16 cellular contexts compared by ENCODE assay signal in genomic region chr11:68819362-68819761, GRCh38. TPM values are rescaled to one million over a fixed set of nuclear protein-coding genes. Genes with fewer than 3 reads are reported as not detected.
DNase-seq lines count a peak whose midpoint lies in the region; ATAC-seq and TF ChIP-seq lines count a peak whose summit lies in the region.
"Had no signal": no experiment of that assay in that cellular context is flagged by ENCODE, and none has a peak within 500 bp of the region (broad histone marks: within the 10 kb centered on the region; RNA-seq: fewer than 3 reads in every experiment).

No MANE protein-coding gene starts in this region.

- H3K27ac Mint-ChIP-seq in CD4-positive, alpha-beta T cell, result peak overlapping the region; percentile 47
- H3K27ac Mint-ChIP-seq: GM23338 had no signal

- CTCF ChIA-PET in CD4-positive, alpha-beta T cell (lab: Charles Lee), result interaction anchor here (2.0 kb wide), 1 partner anchor 25 kb away, joined by 6 read pairs; no protein-coding TSS in a partner anchor

- H3K27me3 Mint-ChIP-seq in CD4-positive, alpha-beta T cell, result no peaks in the 10 kb centered on the region
- H3K27me3 Mint-ChIP-seq: CD4-positive, alpha-beta memory T cell had no signal

- no peaks in the 10 kb centered on the region for H3K27me3 ChIP-seq in BLaER1
- H3K27me3 ChIP-seq in CD4-positive, alpha-beta T cell (ENCODE audit: control insufficient read depth, insufficient read depth, low read length), result no peaks in the 10 kb centered on the region
- no peaks in the 10 kb centered on the region for H3K27me3 ChIP-seq in ascending aorta
- H3K27me3 ChIP-seq in lower lobe of right lung (ENCODE audit: low read depth), result no peaks in the 10 kb centered on the region

- H3K4me3 Mint-ChIP-seq in CD4-positive, alpha-beta T cell, result no peak overlapping the region
- H3K4me3 Mint-ChIP-seq: CD4-positive, alpha-beta memory T cell; GM23338 had no signal

- H3K36me3 ChIP-seq in BLaER1 (peaks cover 28% of the 10 kb centered on the region), ascending aorta (peaks cover 10 to 28% of the 10 kb centered on the region in 2 donors), lower lobe of right lung (peaks cover 16% of the 10 kb centered on the region)

- H3K4me1 ChIP-seq in BLaER1 (peaks cover 95% of the 10 kb centered on the region), ascending aorta (no peaks in the 10 kb centered on the region), lower lobe of right lung (no peaks in the 10 kb centered on the region)

- H3K9me3 ChIP-seq in BLaER1, result no peaks in the 10 kb centered on the region
- H3K9me3 ChIP-seq in CD4-positive, alpha-beta T cell (ENCODE audit: control insufficient read depth, low read length), result no peaks in the 10 kb centered on the region
- H3K9me3 ChIP-seq in ascending aorta, result no peaks in the 10 kb centered on the region
- no peaks in the 10 kb centered on the region for H3K9me3 ChIP-seq in lower lobe of right lung

- H3K4me3 ChIP-seq in BLaER1 (no peak overlapping the region), ascending aorta (no peak overlapping the region), lower lobe of right lung (no peak overlapping the region)
- H3K4me3 ChIP-seq: GM23338 had no signal

- TF ChIP-seq CTCF in CD4-positive, alpha-beta T cell (IDR thresholded peaks at IDR 0.05), result no peak
- TF ChIP-seq CTCF in VCaP (conservative IDR thresholded peaks at IDR 0.05) (no peak), ascending aorta (IDR thresholded peaks at IDR 0.05) (no peak), lower lobe of right lung (IDR thresholded peaks at IDR 0.05) (no peak)

- H4K20me1 ChIP-seq in BLaER1, result peaks cover 84% of the 10 kb centered on the region

- H3K4me1 Mint-ChIP-seq in CD4-positive, alpha-beta T cell (ENCODE audit: low read depth), result peaks cover 31% of the 10 kb centered on the region

- no peak for ATAC-seq in CD4-positive, alpha-beta T cell (ENCODE audit: poor library complexity)
- ATAC-seq in lower lobe of right lung, result no peak
- ATAC-seq: GM23338 had no signal

- DNase-seq in CD4-positive, alpha-beta T cell, result no peak
- DNase-seq in NCI-H2227 treated with DMSO at 0.1 percent for 48 hours (lab: John Stamatoyannopoulos, UW), result peak; percentile 43
- DNase-seq in activated naive CD4-positive, alpha-beta T cell (lab: John Stamatoyannopoulos, UW), result no peak
- DNase-seq in ascending aorta (ENCODE audit: low spot score in 2 of 2), result no peak
- no peak for DNase-seq in inferior parietal cortex (ENCODE audit: extremely low spot score)
- DNase-seq in lower lobe of right lung, result no peak
- DNase-seq: C1 segment of cervical spinal cord; CD4-positive, alpha-beta memory T cell; COR-L47; DMS153; DMS79 treated with DMSO at 0.1 percent for 48 hours; EL; H7 had no signal

- peak overlapping the region; percentile 29 for H3K4me2 ChIP-seq in BLaER1
- H3K4me2 ChIP-seq: GM23338 had no signal

- no peaks in the 10 kb centered on the region for H3K9me3 Mint-ChIP-seq in CD4-positive, alpha-beta T cell
- H3K9me3 Mint-ChIP-seq: CD4-positive, alpha-beta memory T cell; GM23338 had no signal

- H3K36me3 Mint-ChIP-seq in CD4-positive, alpha-beta T cell (ENCODE audit: low read depth), result peaks cover 12% of the 10 kb centered on the region

- no peak overlapping the region for H3K27ac ChIP-seq in BLaER1
- no peak overlapping the region for H3K27ac ChIP-seq in CD4-positive, alpha-beta T cell (ENCODE audit: low read depth, low read length)
- H3K27ac ChIP-seq in VCaP, result peak overlapping the region; percentile 48
- no peak overlapping the region for H3K27ac ChIP-seq in ascending aorta
- no peak overlapping the region for H3K27ac ChIP-seq in lower lobe of right lung

- POLR2A ChIA-PET in CD4-positive, alpha-beta T cell (lab: Charles Lee), result no interaction called here

- intact Hi-C loops in CD4-positive, alpha-beta T cell (cut with DNase I, micrococcal nuclease), result loop anchor here in 1 of 2 experiments (5.0 kb wide), 1 partner anchor 33 kb away; no protein-coding TSS in a partner anchor
- intact Hi-C loops in ascending aorta (cut with DNase I), result no loop called here
- intact Hi-C loops in lower lobe of right lung (cut with DNase I), result no loop called here

- H3K9ac ChIP-seq in BLaER1, result no peak overlapping the region

RNA-seq across cellular contexts. Expression of gene CPT1A, which starts 22.4 kb away (rescaled TPM):
- total RNA-seq in CD4-positive, alpha-beta T cell, result 10 to 100 TPM; 11.3 to 13.2 TPM
- total RNA-seq in ascending aorta, result 76.3 TPM
- 88.4 TPM for total RNA-seq in lower lobe of right lung
